Comparison of ENCODE assay signal across 24 cellular contexts in the genomic region with DNA sequence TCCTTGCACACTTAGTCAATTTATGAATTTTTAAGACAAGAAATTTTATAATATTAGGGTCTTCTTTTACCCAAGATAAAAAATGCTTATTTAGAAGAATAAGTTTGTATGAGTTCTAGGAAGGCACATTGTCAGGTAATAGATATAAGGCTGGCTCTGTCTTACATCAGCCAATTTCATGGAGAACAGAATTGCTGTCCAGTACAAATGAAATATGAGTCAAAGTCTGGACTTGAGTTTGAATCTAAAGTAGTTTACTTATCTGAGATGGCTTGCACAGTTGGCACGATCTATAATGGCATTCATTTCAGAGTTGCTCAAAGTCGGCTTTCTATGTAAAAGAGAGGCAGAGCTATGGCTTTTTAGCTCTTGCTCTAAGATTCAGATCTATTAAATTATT.
"Had no signal": no experiment of that assay in that cellular context is flagged by ENCODE, and none has a peak within 500 bp of the region (broad histone marks: within the 10 kb centered on the region; RNA-seq: fewer than 3 reads in every experiment).

No MANE protein-coding gene starts in this region.

- H3K36me3 ChIP-seq: MG63 had no signal

- H3K9me3 ChIP-seq: MG63 had no signal

- H3K4me3 ChIP-seq: MG63 had no signal

- H3K27me3 ChIP-seq: MG63 had no signal

- H3K27ac ChIP-seq: KMS-11 had no signal

- DNase-seq: Karpas-422, Kasumi-1, MG63, MM.1S, MV-4-11, NCI-H1048, NCI-H1092, NCI-H1092 treated with DMSO at 0.1 percent for 48 hours, NCI-H1105, NCI-H1417 treated with DMSO at 0.1 percent for 48 hours, NCI-H1436, NCI-H1436 treated with DMSO at 0.1 percent for 48 hours, NCI-H146, NCI-H1694, NCI-H1694 treated with DMSO at 0.1 percent for 48 hours, NCI-H1930, NCI-H2081, NCI-H2081 treated with DMSO at 0.1 percent for 48 hours, NCI-H2107, NCI-H2171, NCI-H2171 treated with DMSO at 0.1 percent for 48 hours, NCI-H226, NCI-H446 had no signal
